18 cellular contexts compared by ENCODE assay signal in the genomic region with DNA sequence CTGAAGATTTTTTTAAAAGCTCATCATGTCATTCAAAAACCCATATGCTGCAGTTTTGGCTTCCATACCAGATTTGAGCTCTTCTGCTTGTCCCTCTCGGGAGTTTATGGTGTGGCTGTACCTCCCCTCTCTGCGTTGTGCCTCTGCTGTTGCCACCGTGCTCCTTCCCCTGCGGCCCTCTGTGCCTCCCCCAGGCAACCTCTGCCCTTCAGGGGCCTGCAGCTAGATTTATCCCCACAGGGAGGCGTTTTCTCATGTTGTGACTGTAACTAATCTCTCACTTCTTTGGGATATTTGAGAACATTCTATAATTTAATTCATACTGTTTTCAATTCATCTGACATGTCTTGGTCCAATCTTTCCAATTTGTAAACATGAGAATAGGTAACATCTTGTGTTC. TPM values are rescaled to one million over a fixed set of nuclear protein-coding genes. Genes with fewer than 3 reads are reported as not detected.
DNase-seq lines count a peak whose midpoint lies in the region; ATAC-seq, FAIRE-seq and TF ChIP-seq lines count a peak whose summit lies in the region.
"Had no signal": no experiment of that assay in that cellular context is flagged by ENCODE, and none has a peak within 500 bp of the region (broad histone marks: within the 10 kb centered on the region; RNA-seq: fewer than 3 reads in every experiment).

No MANE protein-coding gene starts in this region.

- 83 to 90% (median 89%) methylated on average over 5 of the region's 5 CpGs for WGBS in small intestine, 3 donors

- no peak overlapping the region for H3K27ac ChIP-seq in CD4-positive, alpha-beta T cell (ENCODE audit: low read depth, low read length)
- H3K27ac ChIP-seq in small intestine (ENCODE audit: low read depth in 1 of 2, low read length in 1 of 2): no peak overlapping the region
- H3K27ac ChIP-seq: prostate gland had no signal

- no peaks in the 10 kb centered on the region for H3K9me3 Mint-ChIP-seq in CD4-positive, alpha-beta T cell
- no peaks in the 10 kb centered on the region for H3K9me3 Mint-ChIP-seq in mesothelial cell of epicardium
- H3K9me3 Mint-ChIP-seq: activated naive CD4-positive, alpha-beta T cell treated with anti-CD3 and anti-CD28 coated beads, Interleukin-2, amount 50 U/mL, for 72 hours; effector memory CD8-positive, alpha-beta T cell had no signal

- H3K27me3 ChIP-seq in CD4-positive, alpha-beta T cell (ENCODE audit: control insufficient read depth, insufficient read depth, low read length): no peaks in the 10 kb centered on the region
- no peaks in the 10 kb centered on the region for H3K27me3 ChIP-seq in small intestine (ENCODE audit: control insufficient read depth in 2 of 2, insufficient read depth in 2 of 2, low read length in 2 of 2)

- POLR2A ChIA-PET in CD4-positive, alpha-beta T cell (lab: Charles Lee): interaction anchor here (0.7 kb wide), 1 partner anchor 45 kb away, joined by 3 read pairs; no protein-coding TSS in a partner anchor

- no peak for FAIRE-seq in small intestine (lab: Jason Lieb, UNC)

- peaks cover 0 to 19% of the 10 kb centered on the region in 2 donors for H3K36me3 ChIP-seq in small intestine (ENCODE audit: control insufficient read depth in 2 of 2, insufficient read depth in 2 of 2, low read length in 2 of 2)
- H3K36me3 ChIP-seq: prostate gland had no signal

- H3K4me3 ChIP-seq in GM12865 (ENCODE audit: low read depth, low read length) (no peak overlapping the region), astrocyte of the spinal cord (ENCODE audit: low read depth, low read length) (no peak overlapping the region), small intestine (ENCODE audit: low read depth in 1 of 2, low read length in 2 of 2) (no peak overlapping the region)
- H3K4me3 ChIP-seq: prostate gland had no signal

- ATAC-seq in CD4-positive, alpha-beta T cell (ENCODE audit: poor library complexity): no peak
- ATAC-seq in HG03097 (IDR thresholded peaks at IDR 0.05; ENCODE audit: low FRiP score, unreplicated experiment): no peak
- ATAC-seq: activated CD4-positive, alpha-beta T cell treated with anti-CD3 and anti-CD28 coated beads for 36 hours; activated naive CD4-positive, alpha-beta T cell treated with anti-CD3 and anti-CD28 coated beads, Interleukin-2, amount 50 U/mL, for 72 hours; effector memory CD8-positive, alpha-beta T cell; left lobe of liver; T-helper 17 cell had no signal

- H3K4me1 Mint-ChIP-seq in CD4-positive, alpha-beta T cell (ENCODE audit: low read depth): peaks cover 18% of the 10 kb centered on the region
- no peaks in the 10 kb centered on the region for H3K4me1 Mint-ChIP-seq in mesothelial cell of epicardium

- no peaks in the 10 kb centered on the region for H3K9me3 ChIP-seq in CD4-positive, alpha-beta T cell (ENCODE audit: control insufficient read depth, low read length)
- no peaks in the 10 kb centered on the region for H3K9me3 ChIP-seq in small intestine (ENCODE audit: control insufficient read depth, low read depth)
- H3K9me3 ChIP-seq: prostate gland had no signal

- intact Hi-C loops in CD4-positive, alpha-beta T cell (cut with DNase I, micrococcal nuclease): no loop called here

- CTCF ChIA-PET in CD4-positive, alpha-beta T cell (lab: Charles Lee): interaction anchor here (1.8 kb wide), 1 partner anchor 11 kb away, joined by 5 read pairs; no protein-coding TSS in a partner anchor

- peak overlapping the region; percentile 83 for H3K27ac Mint-ChIP-seq in CD4-positive, alpha-beta T cell
- peak overlapping the region; percentile 68 for H3K27ac Mint-ChIP-seq in mesothelial cell of epicardium
- H3K27ac Mint-ChIP-seq: activated CD4-positive, alpha-beta T cell treated with anti-CD3 and anti-CD28 coated beads for 36 hours had no signal

- H3K36me3 Mint-ChIP-seq in CD4-positive, alpha-beta T cell (ENCODE audit: low read depth): peaks cover 86% of the 10 kb centered on the region
- peaks cover 16% of the 10 kb centered on the region for H3K36me3 Mint-ChIP-seq in mesothelial cell of epicardium

- TF ChIP-seq CTCF in CD4-positive, alpha-beta T cell (IDR thresholded peaks at IDR 0.05): no peak
- TF ChIP-seq CTCF in GM12865 (IDR thresholded peaks at IDR 0.05; ENCODE audit: insufficient read depth, low read depth, low read length, missing control alignments) (no peak), astrocyte of the spinal cord (IDR thresholded peaks at IDR 0.05; ENCODE audit: low read depth, low read length) (peak; percentile 12), mesothelial cell of epicardium (IDR thresholded peaks at IDR 0.05; ENCODE audit: unreplicated experiment) (no peak)

- in situ Hi-C loops in astrocyte of the spinal cord (cut with HindIII; ENCODE audit: low sequenced_read_pairs): no loop called here

- no peaks in the 10 kb centered on the region for H3K4me1 ChIP-seq in small intestine (ENCODE audit: control insufficient read depth in 2 of 2, insufficient read depth in 1 of 2, low read depth in 1 of 2, low read length in 1 of 2)
- H3K4me1 ChIP-seq: prostate gland had no signal

- H3K27me3 Mint-ChIP-seq in CD4-positive, alpha-beta T cell: no peaks in the 10 kb centered on the region
- H3K27me3 Mint-ChIP-seq in mesothelial cell of epicardium (ENCODE audit: low read depth): no peaks in the 10 kb centered on the region
- H3K27me3 Mint-ChIP-seq: activated CD4-positive, alpha-beta T cell treated with anti-CD3 and anti-CD28 coated beads for 36 hours; effector memory CD8-positive, alpha-beta T cell; T-helper 17 cell had no signal

- DNase-seq in CD4-positive, alpha-beta T cell: no peak
- DNase-seq in GM12865 (ENCODE audit: low read depth) (peak; percentile 17), astrocyte of the spinal cord (ENCODE audit: low read depth, low spot score) (no peak), mesothelial cell of epicardium (ENCODE audit: low spot score in 2 of 2, unreplicated experiment in 2 of 2) (no peak), small intestine (no peak), NCI-H446 treated with DMSO at 0.1 percent for 48 hours (lab: John Stamatoyannopoulos, UW) (no peak)
- no peak for DNase-seq in stimulated activated CD4-positive, alpha-beta T cell treated with anti-CD3 and anti-CD28 coated beads, Interleukin-2, amount 100 ng/mL, for 24 hours
- DNase-seq: activated CD4-positive, alpha-beta T cell treated with anti-CD3 and anti-CD28 coated beads for 36 hours; DMS153; effector memory CD8-positive, alpha-beta T cell; hypothalamus; KG1; NCI-H1092 treated with DMSO at 0.1 percent for 48 hours; T-helper 17 cell had no signal

- no peak overlapping the region for H3K4me3 Mint-ChIP-seq in CD4-positive, alpha-beta T cell
- no peak overlapping the region for H3K4me3 Mint-ChIP-seq in mesothelial cell of epicardium
- H3K4me3 Mint-ChIP-seq: activated CD4-positive, alpha-beta T cell treated with anti-CD3 and anti-CD28 coated beads for 36 hours; effector memory CD8-positive, alpha-beta T cell; T-helper 17 cell had no signal

RNA-seq across cellular contexts. Expression of gene TASOR2, which starts 52.7 kb away (rescaled TPM):
- 10 to 100 TPM; 50.0 to 51.0 TPM for total RNA-seq in CD4-positive, alpha-beta T cell
- total RNA-seq in mesothelial cell of epicardium: 75.2 to 90.1 TPM (median 80.3 TPM) in 3 replicates
- 10 to 100 TPM in 1 of 3 donors, 1 to 10 TPM in 2; 5.4 to 11.4 (median 9.8) TPM for polyA plus RNA-seq in small intestine
